Comparison of ENCODE assay signal across 20 cellular contexts in genomic region chr3:127377801-127378442, GRCh38.
DNase-seq lines count a peak whose midpoint lies in the region; FAIRE-seq and TF ChIP-seq lines count a peak whose summit lies in the region.
"Had no signal": no experiment of that assay in that cellular context is flagged by ENCODE, and none has a peak within 500 bp of the region (broad histone marks: within the 10 kb centered on the region; RNA-seq: fewer than 3 reads in every experiment).

No MANE protein-coding gene starts in this region.

- peaks cover 12% of the 10 kb centered on the region for H3K9me3 Mint-ChIP-seq in endodermal cell

- H3K4me1 ChIP-seq in GM23248 (ENCODE audit: insufficient read depth) (no peaks in the 10 kb centered on the region), endodermal cell (ENCODE audit: control insufficient read depth, insufficient read depth, low read length) (no peaks in the 10 kb centered on the region)
- H3K4me1 ChIP-seq: A549, BE2C, HAP-1 had no signal

- no peaks in the 10 kb centered on the region for H3K9me3 ChIP-seq in GM23248 (ENCODE audit: low read depth)
- H3K9me3 ChIP-seq in endodermal cell (ENCODE audit: control insufficient read depth, low read length): peaks cover 5% of the 10 kb centered on the region
- H3K9me3 ChIP-seq: BE2C, HAP-1 had no signal

- H3K27ac ChIP-seq in GM23248 (no peak overlapping the region), endodermal cell (ENCODE audit: low read depth, low read length) (no peak overlapping the region)
- H3K27ac ChIP-seq: A549, C4-2B, HL-60 had no signal

- H4K20me1 ChIP-seq in GM23248 (ENCODE audit: insufficient read depth): no peaks in the 10 kb centered on the region

- H3F3A ChIP-seq in GM23248 (ENCODE audit: insufficient read depth): no peaks in the 10 kb centered on the region

- H3K36me3 ChIP-seq in GM23248 (ENCODE audit: low read depth): no peaks in the 10 kb centered on the region
- no peaks in the 10 kb centered on the region for H3K36me3 ChIP-seq in endodermal cell (ENCODE audit: control insufficient read depth, insufficient read depth, low read length)
- H3K36me3 ChIP-seq: BE2C, HAP-1 had no signal

- peak; percentile 8 for DNase-seq in D341Med (ENCODE audit: low spot score)
- peak; percentile 9 for DNase-seq in GM23248
- DNase-seq in endodermal cell: peak; percentile 38
- peak; percentile 43 for DNase-seq in mesenteric fat pad (ENCODE audit: low spot score)
- DNase-seq in NCI-H524 (lab: John Stamatoyannopoulos, UW): no peak
- no peak for DNase-seq in GM12892 (ENCODE audit: insufficient read length)
- DNase-seq in activated CD4-positive, alpha-beta T cell treated with anti-CD3 and anti-CD28 coated beads, Interleukin-2, amount 50 U/mL, for 48 hours: no peak
- no peak for DNase-seq in inferior parietal cortex (ENCODE audit: extremely low spot score)
- DNase-seq: BE2C; CD4-positive, alpha-beta memory T cell; DMS153; EL; GOT3 had no signal

- no peak overlapping the region for H3K4me2 ChIP-seq in GM23248 (ENCODE audit: unreplicated experiment)
- H3K4me2 ChIP-seq: A549 had no signal

- H2AFZ ChIP-seq in GM23248: no peak overlapping the region

- H3K27ac Mint-ChIP-seq in endodermal cell: no peak overlapping the region
- H3K27ac Mint-ChIP-seq: CD4-positive, alpha-beta memory T cell had no signal

- no peak overlapping the region for H3K4me3 Mint-ChIP-seq in endodermal cell
- H3K4me3 Mint-ChIP-seq: CD4-positive, alpha-beta memory T cell had no signal

- H3K9ac ChIP-seq in GM23248 (no peak overlapping the region), endodermal cell (ENCODE audit: extremely low read depth, low read length, poor library complexity, severe bottlenecking) (no peak overlapping the region)

- H3K9me2 ChIP-seq in GM23248 (ENCODE audit: insufficient read depth): no peaks in the 10 kb centered on the region

- no peaks in the 10 kb centered on the region for H3K79me2 ChIP-seq in GM23248 (ENCODE audit: insufficient read depth)

- WGBS in GM23248 (ENCODE audit: low coverage in 1 of 2, low lambda C conversion rate in 2 of 2, missing lambda C conversion rate in 2 of 2), 2 experiments: 39 to 45% methylated on average over 9 of the region's 9 CpGs
- 69 to 83% methylated on average over 6 to 9 of the region's 9 CpGs for WGBS in endodermal cell (ENCODE audit: insufficient coverage in 1 of 2, insufficient read length in 1 of 2), 2 experiments

- in situ Hi-C loops in GM23248 (cut with MboI): no loop called here

- TF ChIP-seq CTCF in endodermal cell (conservative IDR thresholded peaks at IDR 0.05): no peak

- peaks cover 23% of the 10 kb centered on the region for H3K27me3 ChIP-seq in GM23248 (replicated peaks; ENCODE audit: insufficient read depth)
- no peaks in the 10 kb centered on the region for H3K27me3 ChIP-seq in endodermal cell (ENCODE audit: control insufficient read depth, insufficient read depth, low read length, poor library complexity, severe bottlenecking)
- H3K27me3 ChIP-seq: BE2C had no signal

- H3K4me3 ChIP-seq in GM23248 (no peak overlapping the region), endodermal cell (ENCODE audit: low read length) (no peak overlapping the region)
- H3K4me3 ChIP-seq: A549, HAP-1 had no signal

- H3K4me1 Mint-ChIP-seq in endodermal cell: no peaks in the 10 kb centered on the region
- H3K4me1 Mint-ChIP-seq: CD4-positive, alpha-beta memory T cell had no signal

- peaks cover 27% of the 10 kb centered on the region for H3K27me3 Mint-ChIP-seq in endodermal cell (ENCODE audit: insufficient read depth)

- no peak for TF ChIP-seq POLR2A in GM12892 (IDR thresholded peaks at IDR 0.05; ENCODE audit: low read depth, low read length)

- no peak for FAIRE-seq in GM12892 (lab: Jason Lieb, UNC)
- FAIRE-seq: A549, D721Med, G401.6, GM12891 had no signal

- no peaks in the 10 kb centered on the region for H3K36me3 Mint-ChIP-seq in endodermal cell (ENCODE audit: low read depth)
- H3K36me3 Mint-ChIP-seq: CD4-positive, alpha-beta memory T cell had no signal

Comparison
In these comparisons a context has a peak if more than half of its experiments do, and no peak if none do; other contexts are left out.
1. DNase-seq: peak in D341Med (single experiment), GM23248 (single experiment), endodermal cell (single experiment) and mesenteric fat pad (single experiment); none in NCI-H524 (0 of 2), GM12892 (single experiment), activated CD4-positive, alpha-beta T cell treated with anti-CD3 and anti-CD28 coated beads, Interleukin-2, amount 50 U/mL, for 48 hours (0 of 2) and inferior parietal cortex (single experiment).